ENCODE assay signal across 19 cellular contexts in the genomic region with DNA sequence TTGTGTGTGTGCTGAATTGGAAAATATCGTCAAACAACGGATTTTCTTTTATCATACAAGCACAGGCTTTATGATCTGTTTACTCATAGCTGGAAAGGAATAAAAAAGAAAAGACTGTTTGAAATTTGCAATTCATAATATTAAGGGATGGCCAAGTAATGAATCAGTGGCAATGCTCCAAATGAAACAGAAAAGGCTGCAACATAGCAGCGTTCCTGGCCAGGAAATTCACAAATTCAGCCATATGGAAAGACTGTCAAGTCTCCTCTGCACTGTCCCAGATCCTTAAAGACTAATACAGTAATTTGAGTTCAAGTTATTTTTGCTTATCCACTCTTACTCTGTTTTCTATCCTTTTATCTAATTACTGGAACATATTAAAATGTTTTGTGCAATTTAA.
DNase-seq lines count a peak whose midpoint lies in the region; ATAC-seq, FAIRE-seq and TF ChIP-seq lines count a peak whose summit lies in the region.
"Had no signal": no experiment of that assay in that cellular context is flagged by ENCODE, and none has a peak within 500 bp of the region (broad histone marks: within the 10 kb centered on the region; RNA-seq: fewer than 3 reads in every experiment).

No MANE protein-coding gene starts in this region.

- H3K4me3 ChIP-seq in choroid plexus epithelial cell (ENCODE audit: low read depth, low read length), result no peak overlapping the region
- no peak overlapping the region for H3K4me3 ChIP-seq in lower leg skin (ENCODE audit: low read depth, poor library complexity, severe bottlenecking)
- no peak overlapping the region for H3K4me3 ChIP-seq in upper lobe of right lung
- H3K4me3 ChIP-seq: GM12878 had no signal

- no peaks in the 10 kb centered on the region for H3K36me3 ChIP-seq in upper lobe of right lung

- H3K9me3 ChIP-seq in upper lobe of right lung, result no peaks in the 10 kb centered on the region

- TF ChIP-seq CTCF in choroid plexus epithelial cell (conservative IDR thresholded peaks at IDR 0.05; ENCODE audit: low read depth, low read length) (no peak), lower leg skin (IDR thresholded peaks at IDR 0.05) (no peak), upper lobe of right lung (IDR thresholded peaks at IDR 0.05) (no peak)

- 16 to 21% methylated on average over 3 of the region's 3 CpGs for WGBS in lower leg skin, 2 donors

- no peak for ATAC-seq in upper lobe of right lung
- ATAC-seq: activated CD8-positive, alpha-beta memory T cell treated with anti-CD3 and anti-CD28 coated beads, Interleukin-2, amount 10 ng/mL, durations not matched to agents 7 days and 5 days; activated naive CD8-positive, alpha-beta T cell treated with anti-CD3 and anti-CD28 coated beads, Interleukin-2, amount 50 U/mL, for 24 hours; GM12878; HepG2 had no signal

- no peaks in the 10 kb centered on the region for H3K4me1 ChIP-seq in upper lobe of right lung

- intact Hi-C loops in lower leg skin (cut with DNase I; ENCODE audit: low total_unique reads) (no loop called here), upper lobe of right lung (cut with DNase I) (no loop called here)

- no peak overlapping the region for H3K27ac ChIP-seq in upper lobe of right lung

- no peak for TF ChIP-seq POLR2A in lower leg skin (IDR thresholded peaks at IDR 0.05)

- DNase-seq in Daoy (ENCODE audit: low read depth), result peak; percentile 4
- peak; percentile 84 for DNase-seq in NCI-H526 treated with DMSO at 0.1 percent for 48 hours (lab: John Stamatoyannopoulos, UW)
- peak; percentile 70 for DNase-seq in choroid plexus epithelial cell (ENCODE audit: low read depth)
- peak; percentile 19 for DNase-seq in kidney glomerular epithelial cell (lab: John Stamatoyannopoulos, UW)
- no peak for DNase-seq in lower leg skin (ENCODE audit: low spot score in 2 of 2)
- DNase-seq in upper lobe of right lung, result no peak
- no peak for DNase-seq in effector CD8-positive, alpha-beta T cell (lab: John Stamatoyannopoulos, UW)
- no peak for DNase-seq in frontal cortex (ENCODE audit: low spot score in 2 of 2)
- DNase-seq: ACHN; activated CD8-positive, alpha-beta memory T cell treated with anti-CD3 and anti-CD28 coated beads, Interleukin-2, amount 10 ng/mL, durations not matched to agents 7 days and 5 days; activated naive CD8-positive, alpha-beta T cell treated with anti-CD3 and anti-CD28 coated beads, Interleukin-2, amount 50 U/mL, for 24 hours; CD8-positive, alpha-beta memory T cell; kidney; NCI-H2029 treated with DMSO at 0.1 percent for 48 hours; NCI-H524 treated with DMSO at 0.1 percent for 48 hours; stimulated activated naive CD4-positive, alpha-beta T cell treated with Interleukin-2 at 50 U/mL for 16 hours had no signal

- no peak for FAIRE-seq in frontal cortex (lab: Jason Lieb, UNC)
- FAIRE-seq: colon, GM12878, HepG2, kidney had no signal

- no peaks in the 10 kb centered on the region for H3K27me3 ChIP-seq in upper lobe of right lung

Comparison
In these comparisons a context has a peak if more than half of its experiments do, and no peak if none do; other contexts are left out.
1. DNase-seq: peak in Daoy (single experiment), NCI-H526 treated with DMSO at 0.1 percent for 48 hours (single experiment), choroid plexus epithelial cell (single experiment) and kidney glomerular epithelial cell (single experiment); none in lower leg skin (0 of 2), upper lobe of right lung (single experiment), effector CD8-positive, alpha-beta T cell (single experiment) and frontal cortex (0 of 2).